Comparison of ENCODE assay signal across 10 cellular contexts in the genomic region with DNA sequence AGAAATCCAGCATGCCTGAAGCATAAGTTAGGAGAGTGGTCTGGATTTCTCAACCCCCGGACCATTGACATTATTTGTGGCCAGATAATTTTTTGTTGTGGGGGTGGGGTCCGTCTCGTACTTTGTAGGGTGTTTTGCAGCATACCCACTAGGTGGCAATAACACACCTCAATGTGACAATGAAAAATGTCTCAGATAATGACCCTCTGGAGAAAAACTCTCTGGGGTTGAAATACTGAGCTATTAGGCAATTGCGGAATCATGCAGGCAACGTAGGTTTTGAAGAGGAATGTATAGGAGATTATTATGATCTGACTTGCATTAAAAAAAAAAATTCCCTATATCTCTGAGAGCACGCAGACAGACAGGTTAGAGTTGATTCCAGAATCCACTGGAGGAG. TPM values are rescaled to one million over a fixed set of nuclear protein-coding genes. Genes with fewer than 3 reads are reported as not detected.
A peak's percentile ranks its signal among the peaks of the same experiment; 100 is the strongest.
DNase-seq lines count a peak whose midpoint lies in the region; ATAC-seq, FAIRE-seq and TF ChIP-seq lines count a peak whose summit lies in the region.
"Had no signal": no experiment of that assay in that cellular context is flagged by ENCODE, and none has a peak within 500 bp of the region (broad histone marks: within the 10 kb centered on the region; RNA-seq: fewer than 3 reads in every experiment).

No MANE protein-coding gene starts in this region.

- FAIRE-seq in A549 (lab: Jason Lieb, UNC) = peak; percentile 23
- FAIRE-seq: endometrium, G401.6 had no signal

- TF ChIP-seq POLR2A in A549 (IDR thresholded peaks at IDR 0.05; ENCODE audit: low read length) = no peak

- POLR2A ChIA-PET in A549 (lab: Yijun Ruan, JAX) = no interaction called here

- in situ Hi-C loops in astrocyte of the cerebellum (cut with HindIII; ENCODE audit: low sequenced_read_pairs) = no loop called here

- 15% methylated on average over 6 of the region's 6 CpGs for WGBS in A549 (ENCODE audit: missing lambda C conversion rate)

- ATAC-seq in A549 = peak; percentile 50 to 82; a peak in 4 of 6 replicates
- ATAC-seq in GM18511 (IDR thresholded peaks at IDR 0.05; ENCODE audit: unreplicated experiment) = peak; percentile 71
- ATAC-seq in HG03432 (IDR thresholded peaks at IDR 0.05; ENCODE audit: unreplicated experiment) = peak; percentile 71
- ATAC-seq in HG03025 (IDR thresholded peaks at IDR 0.05; ENCODE audit: low FRiP score, unreplicated experiment) = no peak
- no peak for ATAC-seq in GM21786 (IDR thresholded peaks at IDR 0.05; ENCODE audit: unreplicated experiment)

- 0 out of 3 replicates have a peak, but pooled peaks cover 3% of the 10 kb centered on the region for H3K9me3 ChIP-seq in A549

- TF ChIP-seq EP300 in A549 (IDR thresholded peaks at IDR 0.05) = no peak

- CTCF ChIA-PET in A549 (lab: Yijun Ruan, JAX) = interaction anchor here (0.6 to 3.1 kb wide), 7 partner anchors 8 to 1449 kb away, joined by 3 to 11 read pairs (median 3); no protein-coding TSS in a partner anchor

- no peaks in the 10 kb centered on the region for H3K4me1 ChIP-seq in A549

- peak; percentile 35 to 44 for DNase-seq in A549 (ENCODE audit: low read depth in 1 of 2, low spot score in 1 of 2)
- DNase-seq in astrocyte of the cerebellum (ENCODE audit: low read depth) = no peak
- DNase-seq in effector CD8-positive, alpha-beta T cell (lab: John Stamatoyannopoulos, UW) = no peak
- no peak for DNase-seq in NCI-H345 (lab: John Stamatoyannopoulos, UW)

- H3K4me2 ChIP-seq in A549 = 0 out of 3 replicates have a peak overlapping the region, but pooled peaks have one; percentile 20

- TF ChIP-seq RAD21 in A549 (conservative IDR thresholded peaks at IDR 0.05 in 1 of 2, IDR thresholded peaks at IDR 0.05 in 1 of 2) = peak; percentile 54 to 69

- H3K4me3 ChIP-seq in A549 (no peak overlapping the region), astrocyte of the cerebellum (ENCODE audit: low read depth, low read length) (no peak overlapping the region)

- H3K27ac ChIP-seq in A549 = no peak overlapping the region

- TF ChIP-seq CTCF in A549 (IDR thresholded peaks at IDR 0.05) (peak; percentile 51), astrocyte of the cerebellum (IDR thresholded peaks at IDR 0.05; ENCODE audit: low read depth, low read length, missing control alignments) (peak; percentile 30)

TF ChIP-seq in A549, 52 proteins besides CTCF, POLR2A, EP300 and RAD21:
- TF ChIP-seq CEBPB (IDR thresholded peaks at IDR 0.05) (peak in 1 of 2 experiments; percentile 11; a peak in 1 of 4 replicates), ZC3H11A (IDR thresholded peaks at IDR 0.05) (no peak)

RNA-seq across cellular contexts. Expression of a gene that starts 25.3 kb away (rescaled TPM):
- polyA plus RNA-seq in A549 (2011; rRNA removed) = 6.9 and 19.5 TPM in 2 replicates
- 1.7 and 2.4 TPM in 2 replicates for polyA plus RNA-seq in A549 (2012; cell fraction: cytosol; rRNA removed)
- 0.95 and 1.8 TPM in 2 replicates for polyA plus RNA-seq in A549 (2012; cell fraction: nucleus; rRNA removed)
- polyA plus RNA-seq in A549 (2017; fragmentation: RNase III; extraction: RNeasy Plus Mini Kit Qiagen cat#74134 plus additional on column Dnase treatment) = 15.6 to 20.6 TPM (median 16.1 TPM) in 3 replicates
- 5.8 and 6.6 TPM in 2 replicates for polyA minus RNA-seq in A549 (2011; rRNA and poly(A)+ RNA removed)

Comparison
In these comparisons a context has a peak if more than half of its experiments do, and no peak if none do; other contexts are left out.
1. ATAC-seq: peak in A549 (2 of 2), GM18511 (single experiment) and HG03432 (single experiment); none in HG03025 (single experiment) and GM21786 (single experiment).
2. DNase-seq: peak in A549 (2 of 2); none in astrocyte of the cerebellum (single experiment), effector CD8-positive, alpha-beta T cell (single experiment) and NCI-H345 (single experiment).